In genomic region chr22:44599741-44600140, GRCh38 we compare ENCODE assay signal across 6 cellular contexts.
DNase-seq lines count a peak whose midpoint lies in the region; ATAC-seq and TF ChIP-seq lines count a peak whose summit lies in the region.
"Not testable (repeated sequence)": the region's sequence is repeated elsewhere in the genome, so short reads cannot be mapped to it uniquely, and the experiment has no call there.

No MANE protein-coding gene starts in this region.

- not testable (repeated sequence) for H3K4me3 ChIP-seq in BLaER1; HL-60 (replicated peaks; ENCODE audit: insufficient read depth, low read length); OCI-LY3 (ENCODE audit: low read length); WERI-Rb-1 (ENCODE audit: low read depth, low read length); osteoblast (ENCODE audit: insufficient read depth, low read length)

- not testable (repeated sequence) for H2AFZ ChIP-seq in OCI-LY3 (ENCODE audit: low read depth, low read length); osteoblast (ENCODE audit: low read length)

- not testable (repeated sequence) for H3K36me3 ChIP-seq in BLaER1; OCI-LY3 (replicated peaks; ENCODE audit: low read depth, low read length); WERI-Rb-1; osteoblast (ENCODE audit: insufficient read depth, low read length)

- H3K4me1 Mint-ChIP-seq in stimulated activated memory B cell treated with anti-CD40 and anti-IgM and Interleukin-4, amounts not matched to agents 10 μg/mL and 1 μg/mL and 100 μg/mL, for 72 hours: not testable (repeated sequence)

- H3K9me3 Mint-ChIP-seq in stimulated activated memory B cell treated with anti-CD40 and anti-IgM and Interleukin-4, amounts not matched to agents 10 μg/mL and 1 μg/mL and 100 μg/mL, for 72 hours: not testable (repeated sequence)

- H3K27me3 Mint-ChIP-seq in stimulated activated memory B cell treated with anti-CD40 and anti-IgM and Interleukin-4, amounts not matched to agents 10 μg/mL and 1 μg/mL and 100 μg/mL, for 72 hours: peaks cover 69% of the 10 kb centered on the region

- not testable (repeated sequence) for H3K27me3 ChIP-seq in BLaER1; HL-60 (ENCODE audit: insufficient read depth, poor library complexity, severe bottlenecking); WERI-Rb-1 (ENCODE audit: insufficient read depth, low read depth, severe bottlenecking)
- peaks cover 70% of the 10 kb centered on the region for H3K27me3 ChIP-seq in OCI-LY3 (ENCODE audit: low read depth, low read length)
- peaks cover 23% of the 10 kb centered on the region for H3K27me3 ChIP-seq in osteoblast (ENCODE audit: insufficient read depth, low read length)

- H3K4me2 ChIP-seq in BLaER1: peak overlapping the region; percentile 90
- H3K4me2 ChIP-seq in OCI-LY3 (ENCODE audit: low read length): peak overlapping the region; percentile 41
- H3K4me2 ChIP-seq in osteoblast (ENCODE audit: insufficient read depth, low read length): not testable (repeated sequence)

- peak; percentile 58 for ATAC-seq in stimulated activated memory B cell treated with anti-CD40 and anti-IgM and Interleukin-4, amounts not matched to agents 10 μg/mL and 1 μg/mL and 100 μg/mL, for 72 hours

- not testable (repeated sequence) for TF ChIP-seq CTCF in HL-60 (IDR thresholded peaks at IDR 0.05; ENCODE audit: insufficient read depth, low read length); OCI-LY3 (IDR thresholded peaks at IDR 0.05; ENCODE audit: low read depth, low read length); WERI-Rb-1 (IDR thresholded peaks at IDR 0.05; ENCODE audit: low read depth, low read length); osteoblast (IDR thresholded peaks at IDR 0.05; ENCODE audit: extremely low read depth, low read depth, low read length)

- not testable (repeated sequence) for H3K36me3 Mint-ChIP-seq in stimulated activated memory B cell treated with anti-CD40 and anti-IgM and Interleukin-4, amounts not matched to agents 10 μg/mL and 1 μg/mL and 100 μg/mL, for 72 hours

- peaks cover 11% of the 10 kb centered on the region; the same call in 1 of the 2 replicates for H4K20me1 ChIP-seq in BLaER1
- H4K20me1 ChIP-seq in OCI-LY3 (ENCODE audit: insufficient read depth, low read length); osteoblast (ENCODE audit: insufficient read depth, low read length): not testable (repeated sequence)

- H3K27ac ChIP-seq in BLaER1; OCI-LY3 (ENCODE audit: low read length); osteoblast (ENCODE audit: low read depth, low read length): not testable (repeated sequence)
- H3K27ac ChIP-seq in HL-60 (replicated peaks): peak overlapping the region; percentile 38
- peak overlapping the region; percentile 18; the same call in 1 of the 2 replicates for H3K27ac ChIP-seq in WERI-Rb-1

- not testable (repeated sequence) for H3K9ac ChIP-seq in BLaER1; OCI-LY3 (ENCODE audit: low read length)

- H3K9me3 ChIP-seq in BLaER1; OCI-LY3 (ENCODE audit: insufficient read depth, low read length); WERI-Rb-1 (ENCODE audit: severe bottlenecking); osteoblast (ENCODE audit: low read depth, low read length): not testable (repeated sequence)

- not testable (repeated sequence) for H3K4me3 Mint-ChIP-seq in stimulated activated memory B cell treated with anti-CD40 and anti-IgM and Interleukin-4, amounts not matched to agents 10 μg/mL and 1 μg/mL and 100 μg/mL, for 72 hours

- DNase-seq in HL-60 (ENCODE audit: low read depth in 1 of 2, low spot score in 1 of 2); WERI-Rb-1: not testable (repeated sequence)
- peak; percentile 57 for DNase-seq in osteoblast (ENCODE audit: insufficient read length, low spot score, missing footprints)

- H3K4me1 ChIP-seq in BLaER1 (peaks cover 68% of the 10 kb centered on the region), OCI-LY3 (ENCODE audit: low read length) (peaks cover 21% of the 10 kb centered on the region)
- not testable (repeated sequence) for H3K4me1 ChIP-seq in osteoblast (ENCODE audit: insufficient read depth, low read length)

- H3K27ac Mint-ChIP-seq in stimulated activated memory B cell treated with anti-CD40 and anti-IgM and Interleukin-4, amounts not matched to agents 10 μg/mL and 1 μg/mL and 100 μg/mL, for 72 hours: not testable (repeated sequence)

- H3K79me2 ChIP-seq in OCI-LY3 (ENCODE audit: low read length); osteoblast (ENCODE audit: insufficient read depth, low read length): not testable (repeated sequence)
